ENCODE assay signal across 17 cellular contexts in the genomic region with DNA sequence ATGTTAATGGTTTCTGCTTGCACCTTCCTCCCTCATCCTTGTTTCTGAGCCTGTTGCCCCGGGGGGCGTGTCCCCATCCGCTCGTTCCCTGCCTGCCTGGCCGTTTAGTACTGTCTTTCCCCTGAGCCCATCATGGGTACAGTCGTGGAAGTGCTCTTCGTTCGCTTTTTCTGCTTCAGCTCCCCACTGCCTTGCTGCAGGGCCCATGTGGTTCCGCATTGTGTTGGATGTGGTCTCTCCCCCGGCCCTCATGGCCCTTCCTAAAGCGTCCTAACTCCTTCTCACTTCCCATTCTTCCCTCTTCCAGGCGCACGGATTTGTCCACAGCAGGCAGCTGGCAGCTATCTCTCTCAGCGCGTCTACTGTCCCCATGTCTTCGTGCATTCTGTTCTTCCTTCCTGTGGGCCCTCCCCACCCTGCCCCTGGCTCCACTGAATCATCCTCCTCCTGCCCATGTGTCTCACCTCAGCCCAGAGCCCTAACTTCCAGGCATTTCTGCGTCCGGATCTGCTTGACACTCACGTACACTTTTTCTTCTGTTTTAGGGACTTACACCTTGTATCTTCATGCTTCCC.
DNase-seq lines count a peak whose midpoint lies in the region; ATAC-seq, FAIRE-seq and TF ChIP-seq lines count a peak whose summit lies in the region.
"Had no signal": no experiment of that assay in that cellular context is flagged by ENCODE, and none has a peak within 500 bp of the region (broad histone marks: within the 10 kb centered on the region; RNA-seq: fewer than 3 reads in every experiment).

No MANE protein-coding gene starts in this region.

- intact Hi-C loops in CD14-positive monocyte (cut with micrococcal nuclease) = no loop called here
- intact Hi-C loops in adrenal gland (cut with DNase I) = no loop called here
- intact Hi-C loops in kidney (cut with DNase I) = no loop called here
- intact Hi-C loops in PC-3 (cut with micrococcal nuclease) = no loop called here
- intact Hi-C loops in Calu3 (cut with micrococcal nuclease; ENCODE audit: unreplicated experiment) = no loop called here

- H3K4me3 ChIP-seq in adrenal gland (no peak overlapping the region), kidney (ENCODE audit: low read length in 2 of 2) (no peak overlapping the region), PC-3 (ENCODE audit: low read length) (no peak overlapping the region)
- H3K4me3 ChIP-seq: GM23338 had no signal

- H3K27ac Mint-ChIP-seq in CD14-positive monocyte (peak overlapping the region in 6 of 7 donors; percentile 0 to 84 (median 70)), Calu3 (ENCODE audit: unreplicated experiment) (no peak overlapping the region)
- peak overlapping the region; percentile 57 for H3K27ac Mint-ChIP-seq in stimulated activated memory B cell treated with anti-CD40 and anti-IgM and Interleukin-4, amounts not matched to agents 10 μg/mL and 1 μg/mL and 100 μg/mL, for 72 hours
- H3K27ac Mint-ChIP-seq: activated B cell treated with CpG ODN at 0.5 μM for 24 hours, GM23338 had no signal

- H3K9ac ChIP-seq in kidney (ENCODE audit: low read length in 2 of 2) (no peak overlapping the region), PC-3 (ENCODE audit: low read length) (no peak overlapping the region)

- TF ChIP-seq POLR2A in adrenal gland (IDR thresholded peaks at IDR 0.05) = no peak

- TF ChIP-seq CTCF in CD14-positive monocyte (IDR thresholded peaks at IDR 0.05) = no peak
- no peak for TF ChIP-seq CTCF in adrenal gland (IDR thresholded peaks at IDR 0.05)
- no peak for TF ChIP-seq CTCF in kidney (IDR thresholded peaks at IDR 0.05; ENCODE audit: borderline replicate concordance, extremely low read depth, insufficient read depth)
- TF ChIP-seq CTCF in PC-3 (conservative IDR thresholded peaks at IDR 0.05; ENCODE audit: low read depth, low read length) = no peak
- TF ChIP-seq CTCF in Calu3 (IDR thresholded peaks at IDR 0.05; ENCODE audit: unreplicated experiment) = no peak

- H3K27ac ChIP-seq in adrenal gland (peak overlapping the region in 4 of 5 donors; percentile 13 to 99 (median 98)), kidney (ENCODE audit: low read depth in 2 of 2, low read length in 2 of 2) (no peak overlapping the region), PC-3 (ENCODE audit: low read length) (no peak overlapping the region)

- no peak overlapping the region for H3K4me2 ChIP-seq in PC-3 (ENCODE audit: low read length)
- H3K4me2 ChIP-seq: GM23338 had no signal

- H3K27me3 Mint-ChIP-seq in CD14-positive monocyte (ENCODE audit: low read depth in 3 of 3) (no peaks in the 10 kb centered on the region), Calu3 (ENCODE audit: unreplicated experiment) (peaks cover 98% of the 10 kb centered on the region)
- no peaks in the 10 kb centered on the region for H3K27me3 Mint-ChIP-seq in stimulated activated memory B cell treated with anti-CD40 and anti-IgM and Interleukin-4, amounts not matched to agents 10 μg/mL and 1 μg/mL and 100 μg/mL, for 72 hours
- H3K27me3 Mint-ChIP-seq: activated B cell treated with CpG ODN at 0.5 μM for 24 hours had no signal

- H3K4me3 Mint-ChIP-seq in CD14-positive monocyte = no peak overlapping the region
- H3K4me3 Mint-ChIP-seq in stimulated activated memory B cell treated with anti-CD40 and anti-IgM and Interleukin-4, amounts not matched to agents 10 μg/mL and 1 μg/mL and 100 μg/mL, for 72 hours = no peak overlapping the region
- no peak overlapping the region for H3K4me3 Mint-ChIP-seq in Calu3 (ENCODE audit: low read depth, unreplicated experiment)
- H3K4me3 Mint-ChIP-seq: activated B cell treated with CpG ODN at 0.5 μM for 24 hours, GM23338 had no signal

- no peaks in the 10 kb centered on the region for H3F3A ChIP-seq in PC-3 (ENCODE audit: low read length, unreplicated experiment)

- FAIRE-seq in kidney (lab: Jason Lieb, UNC) = no peak

- POLR2A ChIA-PET in PC-3 (lab: Charles Lee; ENCODE audit: unreplicated experiment) = no interaction called here

- no peaks in the 10 kb centered on the region for H3K9me2 ChIP-seq in PC-3 (replicated peaks; ENCODE audit: low read length)

- H4K20me1 ChIP-seq in PC-3 (ENCODE audit: low read length) = peaks cover 17% of the 10 kb centered on the region

- H3K36me3 Mint-ChIP-seq in CD14-positive monocyte (peaks cover 21 to 33% of the 10 kb centered on the region in 2 donors), Calu3 (ENCODE audit: insufficient read depth, unreplicated experiment) (peaks cover 12% of the 10 kb centered on the region)
- no peaks in the 10 kb centered on the region for H3K36me3 Mint-ChIP-seq in stimulated activated memory B cell treated with anti-CD40 and anti-IgM and Interleukin-4, amounts not matched to agents 10 μg/mL and 1 μg/mL and 100 μg/mL, for 72 hours

- BruUV-seq in PC-3 (replicated peaks; lab: Mats Ljungman, UMichigan) = no TSS peak
- BruUV-seq in Calu3 (replicated peaks; lab: Mats Ljungman, UMichigan) = no TSS peak

- WGBS in adrenal gland, 4 donors = 80 to 91% (median 84%) methylated on average over 19 of the region's 19 CpGs

- H3K4me1 ChIP-seq in adrenal gland (replicated peaks in 1 of 2) = peaks cover 52 to 94% of the 10 kb centered on the region in 2 donors
- peaks cover 62% of the 10 kb centered on the region in 2 donors for H3K4me1 ChIP-seq in kidney (ENCODE audit: control insufficient read depth in 1 of 2, insufficient read depth in 1 of 2, low read depth in 1 of 2, low read length in 2 of 2)
- peaks cover 24% of the 10 kb centered on the region for H3K4me1 ChIP-seq in PC-3 (ENCODE audit: insufficient read depth, low read length)

- H3K27me3 ChIP-seq in adrenal gland (no peaks in the 10 kb centered on the region), PC-3 (ENCODE audit: low read length) (peaks cover 79% of the 10 kb centered on the region)
- H3K27me3 ChIP-seq: BE2C had no signal

- DNase-seq in CD14-positive monocyte (ENCODE audit: low spot score) = no peak
- no peak for DNase-seq in adrenal gland
- peak; percentile 56 for DNase-seq in kidney
- DNase-seq in PC-3 = no peak
- no peak for DNase-seq in Calu3
- DNase-seq in NCI-H446 treated with DMSO at 0.1 percent for 48 hours (lab: John Stamatoyannopoulos, UW) = no peak
- DNase-seq: activated B cell treated with CpG ODN at 0.5 μM for 24 hours; BE2C; head of caudate nucleus; NCI-H2081; NK-92 treated with Interleukin-12 subunit alpha and Interleukin-12 subunit beta, amount 100 ng/mL, for 24 hours; occipital lobe; stimulated activated CD4-positive, alpha-beta T cell treated with anti-CD3 and anti-CD28 coated beads, Interleukin-15, amount 100 ng/mL, for 24 hours had no signal

- H3K36me3 ChIP-seq in adrenal gland (replicated peaks in 1 of 2) (peaks cover 0 to 16% of the 10 kb centered on the region in 2 donors), kidney (ENCODE audit: control insufficient read depth in 1 of 2, insufficient read depth in 2 of 2, low read length in 2 of 2) (peaks cover 6 to 8% of the 10 kb centered on the region in 2 donors), PC-3 (ENCODE audit: low read depth, low read length) (no peaks in the 10 kb centered on the region)
- H3K36me3 ChIP-seq: BE2C had no signal

- H3K4me1 Mint-ChIP-seq in CD14-positive monocyte = peaks cover 100% of the 10 kb centered on the region
- peaks cover 49% of the 10 kb centered on the region for H3K4me1 Mint-ChIP-seq in stimulated activated memory B cell treated with anti-CD40 and anti-IgM and Interleukin-4, amounts not matched to agents 10 μg/mL and 1 μg/mL and 100 μg/mL, for 72 hours
- peaks cover 8% of the 10 kb centered on the region for H3K4me1 Mint-ChIP-seq in Calu3 (ENCODE audit: low read depth, unreplicated experiment)

- no peak overlapping the region for H2AFZ ChIP-seq in PC-3 (ENCODE audit: low read length)
- H2AFZ ChIP-seq: GM23338 had no signal

- H3K79me2 ChIP-seq in PC-3 (ENCODE audit: low read length) = no peaks in the 10 kb centered on the region

- H3K9me3 Mint-ChIP-seq in CD14-positive monocyte (peaks cover 0 to 5% (median 0%) of the 10 kb centered on the region in 7 donors), Calu3 (ENCODE audit: low read depth, unreplicated experiment) (no peaks in the 10 kb centered on the region)
- no peaks in the 10 kb centered on the region for H3K9me3 Mint-ChIP-seq in stimulated activated memory B cell treated with anti-CD40 and anti-IgM and Interleukin-4, amounts not matched to agents 10 μg/mL and 1 μg/mL and 100 μg/mL, for 72 hours
- H3K9me3 Mint-ChIP-seq: activated B cell treated with CpG ODN at 0.5 μM for 24 hours, GM23338 had no signal

- CTCF ChIA-PET in PC-3 (lab: Charles Lee) = no interaction called here
- CTCF ChIA-PET in Calu3 (lab: Charles Lee) = no interaction called here

- no peaks in the 10 kb centered on the region for H3K9me3 ChIP-seq in adrenal gland (replicated peaks in 1 of 3)
- H3K9me3 ChIP-seq in kidney (ENCODE audit: control insufficient read depth in 1 of 2, low read length in 2 of 2) = no peaks in the 10 kb centered on the region
- H3K9me3 ChIP-seq in PC-3 (ENCODE audit: low read length) = no peaks in the 10 kb centered on the region
- H3K9me3 ChIP-seq: BE2C had no signal

- ATAC-seq in stimulated activated memory B cell treated with anti-CD40 and anti-IgM and Interleukin-4, amounts not matched to agents 10 μg/mL and 1 μg/mL and 100 μg/mL, for 72 hours = no peak
- ATAC-seq in PC-3 (no peak), GM21367 (IDR thresholded peaks at IDR 0.05; ENCODE audit: unreplicated experiment) (no peak)
- ATAC-seq: GM23338, left lobe of liver had no signal

Comparison
In these comparisons a context has a peak if more than half of its experiments do, and no peak if none do; other contexts are left out.
1. H3K27ac ChIP-seq: peak in adrenal gland (4 of 5); none in kidney (0 of 2) and PC-3 (single experiment).